8 cellular contexts compared by ENCODE assay signal in the genomic region with DNA sequence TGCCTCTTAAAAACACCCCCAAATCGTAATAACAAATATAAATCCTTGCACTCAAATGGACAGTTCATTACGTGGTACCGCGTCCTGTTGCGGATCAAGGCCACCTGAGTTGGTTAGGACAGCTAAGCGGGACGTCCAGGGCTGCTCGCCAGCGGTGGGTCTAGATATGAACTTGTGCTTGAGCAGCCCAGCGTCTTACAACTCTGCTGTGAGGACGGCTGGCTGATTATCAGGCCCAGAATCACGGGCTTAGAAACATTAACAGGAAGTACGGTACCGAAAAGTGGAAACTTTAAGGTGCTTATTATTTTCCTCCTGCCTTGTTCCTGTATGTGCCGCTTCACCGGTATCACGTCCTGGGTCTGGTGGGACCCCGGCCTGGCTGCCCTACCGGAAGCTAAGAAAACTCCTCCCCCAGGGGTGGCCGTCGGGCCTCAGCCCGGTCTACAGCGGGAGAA. TPM values are rescaled to one million over a fixed set of nuclear protein-coding genes. Genes with fewer than 3 reads are reported as not detected.
A peak's percentile ranks its signal among the peaks of the same experiment; 100 is the strongest.
DNase-seq lines count a peak whose midpoint lies in the region; ATAC-seq and TF ChIP-seq lines count a peak whose summit lies in the region.

No MANE protein-coding gene starts in this region.

- no peak for ATAC-seq in lung (ENCODE audit: insufficient read depth, low FRiP score)

- H3K4me3 ChIP-seq in GM23248 (peak overlapping the region; percentile 95), brain microvascular endothelial cell (ENCODE audit: low read depth, low read length) (peak overlapping the region; percentile 86), lung (peak overlapping the region; percentile 12), uterus (peak overlapping the region; percentile 51 to 89)

- H3K36me3 ChIP-seq in GM23248 (ENCODE audit: low read depth) (no peaks in the 10 kb centered on the region), brain microvascular endothelial cell (replicated peaks) (peaks cover 4% of the 10 kb centered on the region), lung (ENCODE audit: control insufficient read depth in 2 of 2, insufficient read depth in 2 of 2, low read length in 2 of 2) (peaks cover 0 to 3% of the 10 kb centered on the region in 2 donors), uterus (no peaks in the 10 kb centered on the region)

- no peaks in the 10 kb centered on the region for H3K27me3 ChIP-seq in GM23248 (replicated peaks; ENCODE audit: insufficient read depth)
- H3K27me3 ChIP-seq in brain microvascular endothelial cell (replicated peaks): no peaks in the 10 kb centered on the region
- no peaks in the 10 kb centered on the region for H3K27me3 ChIP-seq in lung (ENCODE audit: control insufficient read depth, insufficient read depth)
- H3K27me3 ChIP-seq in uterus: no peaks in the 10 kb centered on the region

- H3K27ac ChIP-seq in GM23248 (peak overlapping the region; percentile 98), brain microvascular endothelial cell (peak overlapping the region; percentile 99), lung (ENCODE audit: low read depth in 1 of 2, low read length in 1 of 2) (peak overlapping the region; percentile 97 to 100), uterus (peak overlapping the region; percentile 99 to 100)

- H2AFZ ChIP-seq in GM23248: peak overlapping the region; percentile 88

- peak overlapping the region; percentile 94 for H3K9ac ChIP-seq in GM23248

- H3K9me2 ChIP-seq in GM23248 (ENCODE audit: insufficient read depth): no peaks in the 10 kb centered on the region

- TF ChIP-seq CTCF in brain microvascular endothelial cell (IDR thresholded peaks at IDR 0.05; ENCODE audit: low read depth, low read length, missing control alignments) (no peak), lung (IDR thresholded peaks at IDR 0.05; ENCODE audit: control extremely low read depth, extremely low read depth) (no peak), uterus (IDR thresholded peaks at IDR 0.05) (no peak)

- H3K9me3 ChIP-seq in GM23248 (ENCODE audit: low read depth): no peaks in the 10 kb centered on the region
- H3K9me3 ChIP-seq in lung (ENCODE audit: control insufficient read depth in 2 of 2, insufficient read depth in 1 of 2, low read length in 1 of 2): peaks cover 0 to 2% of the 10 kb centered on the region in 2 donors
- no peaks in the 10 kb centered on the region for H3K9me3 ChIP-seq in uterus

- H3K4me1 ChIP-seq in GM23248 (ENCODE audit: insufficient read depth) (peaks cover 21% of the 10 kb centered on the region), lung (ENCODE audit: control insufficient read depth in 2 of 2, insufficient read depth in 2 of 2, low read length in 2 of 2) (peaks cover 11 to 17% of the 10 kb centered on the region in 2 donors), uterus (peaks cover 16 to 17% of the 10 kb centered on the region in 2 donors)

- H3K79me2 ChIP-seq in GM23248 (ENCODE audit: insufficient read depth): peaks cover 52% of the 10 kb centered on the region

- H3K4me2 ChIP-seq in GM23248 (ENCODE audit: unreplicated experiment): peak overlapping the region; percentile 74

- no peak for TF ChIP-seq POLR2A in uterus (IDR thresholded peaks at IDR 0.05)

- H3F3A ChIP-seq in GM23248 (ENCODE audit: insufficient read depth): peaks cover 22% of the 10 kb centered on the region; the same call in 1 of the 2 replicates

- DNase-seq in DMS79 treated with DMSO at 0.1 percent for 48 hours (lab: John Stamatoyannopoulos, UW): peak; percentile 76
- no peak for DNase-seq in DMS79 (lab: John Stamatoyannopoulos, UW)
- DNase-seq in GM23248: no peak
- peak; percentile 51 for DNase-seq in NCI-H510A (lab: John Stamatoyannopoulos, UW)
- no peak for DNase-seq in brain microvascular endothelial cell
- no peak for DNase-seq in lung (ENCODE audit: low spot score)
- DNase-seq in uterus: peak in 1 of 2 donors; percentile 49
- no peak for DNase-seq in NCI-H2107 (lab: John Stamatoyannopoulos, UW)

- peaks cover 29% of the 10 kb centered on the region for H4K20me1 ChIP-seq in GM23248 (ENCODE audit: insufficient read depth)

- intact Hi-C loops in uterus (cut with DNase I; ENCODE audit: low total_unique reads): no loop called here

- 46 to 51% methylated on average over 23 of the region's 23 CpGs for WGBS in GM23248 (ENCODE audit: low coverage in 1 of 2, low lambda C conversion rate in 2 of 2, missing lambda C conversion rate in 2 of 2), 2 experiments
- 63 to 68% methylated on average over 23 of the region's 23 CpGs for WGBS in lung, 2 donors

- in situ Hi-C loops in GM23248 (cut with MboI): no loop called here
- in situ Hi-C loops in brain microvascular endothelial cell (cut with HindIII; ENCODE audit: low pct_ligation_motif_present, low sequenced_read_pairs): no loop called here

RNA-seq across cellular contexts. Expression of gene SRRM2, which starts 0.8 kb away (rescaled TPM):
- 42.6 and 53.6 TPM in 2 replicates for total RNA-seq in GM23248 (2014; rRNA removed; shearing (Covaris generic))
- 173 and 202 TPM in 2 replicates for polyA plus RNA-seq in GM23248 (2016; fragmentation: Nextera tagmentation; extraction: Ambion mirVana)
- total RNA-seq in lung: 100 to 1,000 TPM; 316 to 541 TPM
- polyA plus RNA-seq in lung: 100 to 1,000 TPM; 353 to 589 TPM
- 100 to 1,000 TPM in 3 of 4 donors, 10 to 100 TPM in 1; 92.7 to 900 (median 121) TPM for total RNA-seq in uterus

RNA-seq across cellular contexts. Expression of gene ELOB, which starts 25.5 kb away (rescaled TPM):
- 320 and 713 TPM in 2 replicates for total RNA-seq in GM23248 (2014; rRNA removed; shearing (Covaris generic))
- polyA plus RNA-seq in GM23248 (2016; fragmentation: Nextera tagmentation; extraction: Ambion mirVana) (565 and 586 TPM in 2 replicates), lung (100 to 1,000 TPM; 408 to 740 TPM)
- total RNA-seq in lung (100 to 1,000 TPM in 1 of 2 donors, 10 to 100 TPM in 1; 87.0 to 285 TPM), uterus (100 to 1,000 TPM in 3 of 4 donors, 10 to 100 TPM in 1; 88.4 to 524 (median 219) TPM)

RNA-seq across cellular contexts. Expression of gene PRSS27, which starts 31.6 kb away (rescaled TPM):
- 0.76 TPM in 1 of 2 replicates, not detected in the other for total RNA-seq in GM23248 (2014; rRNA removed; shearing (Covaris generic))
- polyA plus RNA-seq in GM23248 (2016; fragmentation: Nextera tagmentation; extraction: Ambion mirVana) (0.68 and 0.80 TPM in 2 replicates), lung (1 to 10 TPM; 1.8 to 2.5 TPM)
- total RNA-seq in lung (1 to 10 TPM; 1.1 to 2.4 TPM), uterus (1 to 10 TPM in 1 of 4 donors, under 1 TPM in 1, not detected in 2; 0.83 to 1.3 TPM)

RNA-seq across cellular contexts. Expression of gene PRSS33, which starts 35.8 kb away (rescaled TPM):
- total RNA-seq in GM23248 (2014; rRNA removed; shearing (Covaris generic)): not detected in 2 replicates
- polyA plus RNA-seq in GM23248 (2016; fragmentation: Nextera tagmentation; extraction: Ambion mirVana) (not detected in 2 replicates), lung (under 1 TPM in 1 of 2 donors, not detected in 1; 0.08 TPM)
- total RNA-seq in lung (under 1 TPM in 1 of 2 donors, not detected in 1; 0.12 TPM), uterus (under 1 TPM in 1 of 4 donors, not detected in 3; 0.21 TPM)

RNA-seq across cellular contexts. Expression of gene PRSS41, which starts 46.7 kb away (rescaled TPM):
- total RNA-seq in GM23248 (2014; rRNA removed; shearing (Covaris generic)): not detected in 2 replicates
- polyA plus RNA-seq in GM23248 (2016; fragmentation: Nextera tagmentation; extraction: Ambion mirVana): not detected in 2 replicates
- not detected for total RNA-seq in lung
- polyA plus RNA-seq in lung: not detected
- not detected for total RNA-seq in uterus

Comparison
In these comparisons a context has a peak if more than half of its experiments do, and no peak if none do; other contexts are left out.
1. DNase-seq: peak in DMS79 treated with DMSO at 0.1 percent for 48 hours (single experiment) and NCI-H510A (single experiment); none in DMS79 (single experiment), GM23248 (single experiment), brain microvascular endothelial cell (single experiment), lung (single experiment) and NCI-H2107 (single experiment).
2. H3K4me3 ChIP-seq: peak in every context shown above with its lines; median percentile 95 in GM23248; 86 in brain microvascular endothelial cell; 70 in uterus; 12 in lung.
3. Peak in every context shown above with its lines, with median percentiles within 50 percentile points of each other: H3K27ac ChIP-seq.